ENCODE assay signal across 19 cellular contexts in genomic region chr15:71791975-71792374, GRCh38. TPM values are rescaled to one million over a fixed set of nuclear protein-coding genes. Genes with fewer than 3 reads are reported as not detected.
"Had no signal": no experiment of that assay in that cellular context is flagged by ENCODE, and none has a peak within 500 bp of the region (broad histone marks: within the 10 kb centered on the region; RNA-seq: fewer than 3 reads in every experiment).

No MANE protein-coding gene starts in this region.

- H3K4me1 Mint-ChIP-seq: activated B cell treated with CpG ODN at 0.5 μM for 24 hours; neural crest cell; stimulated activated naive B cell treated with anti-CD40 and anti-IgM and Interleukin-4, amounts not matched to agents 10 μg/mL and 1 μg/mL and 100 μg/mL, for 72 hours had no signal

- H3K9me3 Mint-ChIP-seq: activated B cell treated with CpG ODN at 0.5 μM for 24 hours; activated T-helper 1 cell treated with anti-CD3 and anti-CD28 coated beads, Interleukin-12 subunit alpha, Interleukin-12 subunit beta, Interleukin-2, Interleukin-4 antibody, amounts not matched to agents 30 ng/mL and 10 ng/mL and 1 ng/mL, durations not matched to agents 14 hours and 24 hours and 36 hours; neural crest cell; stimulated activated naive B cell treated with anti-CD40 and anti-IgM and Interleukin-4, amounts not matched to agents 10 μg/mL and 1 μg/mL and 100 μg/mL, for 72 hours had no signal

- ATAC-seq: right lobe of liver; stimulated activated naive B cell treated with anti-CD40 and anti-IgM and Interleukin-4, amounts not matched to agents 10 μg/mL and 1 μg/mL and 100 μg/mL, for 72 hours had no signal

- DNase-seq: activated B cell treated with CpG ODN at 0.5 μM for 24 hours; activated CD4-positive, alpha-beta T cell treated with anti-CD3 and anti-CD28 coated beads for 48 hours; anterior cingulate cortex; cerebellar nuclear complex; hippocampal formation; stimulated activated CD4-positive, alpha-beta T cell treated with anti-CD3 and anti-CD28 coated beads, Interleukin-2, amount 100 ng/mL, for 48 hours; stimulated activated naive B cell treated with anti-CD40 and anti-IgM and Interleukin-4, amounts not matched to agents 10 μg/mL and 1 μg/mL and 100 μg/mL, for 72 hours; thyroid gland had no signal

- H3K27ac Mint-ChIP-seq: activated B cell treated with CpG ODN at 0.5 μM for 24 hours; activated T-helper 1 cell treated with anti-CD3 and anti-CD28 coated beads, Interleukin-12 subunit alpha, Interleukin-12 subunit beta, Interleukin-2, Interleukin-4 antibody, amounts not matched to agents 30 ng/mL and 10 ng/mL and 1 ng/mL, durations not matched to agents 14 hours and 24 hours and 36 hours; stimulated activated naive B cell treated with anti-CD40 and anti-IgM and Interleukin-4, amounts not matched to agents 10 μg/mL and 1 μg/mL and 100 μg/mL, for 72 hours had no signal

- H3K27me3 ChIP-seq: right lobe of liver, thyroid gland, vagina had no signal

- H3K27ac ChIP-seq: right lobe of liver, thyroid gland, vagina had no signal

- H3K36me3 ChIP-seq: right lobe of liver, thyroid gland, vagina had no signal

- H3K9me3 ChIP-seq: right lobe of liver, thyroid gland, vagina had no signal

- H3K4me3 ChIP-seq: right lobe of liver, thyroid gland, vagina had no signal

- H3K4me1 ChIP-seq: right lobe of liver, thyroid gland, vagina had no signal

- H3K4me3 Mint-ChIP-seq: activated B cell treated with CpG ODN at 0.5 μM for 24 hours; activated T-helper 1 cell treated with anti-CD3 and anti-CD28 coated beads, Interleukin-12 subunit alpha, Interleukin-12 subunit beta, Interleukin-2, Interleukin-4 antibody, amounts not matched to agents 30 ng/mL and 10 ng/mL and 1 ng/mL, durations not matched to agents 14 hours and 24 hours and 36 hours; neural crest cell; stimulated activated naive B cell treated with anti-CD40 and anti-IgM and Interleukin-4, amounts not matched to agents 10 μg/mL and 1 μg/mL and 100 μg/mL, for 72 hours had no signal

- H3K36me3 Mint-ChIP-seq: stimulated activated naive B cell treated with anti-CD40 and anti-IgM and Interleukin-4, amounts not matched to agents 10 μg/mL and 1 μg/mL and 100 μg/mL, for 72 hours had no signal

RNA-seq across cellular contexts. Expression of gene NR2E3, which starts 18.4 kb away (rescaled TPM):
- total RNA-seq: activated B cell treated with CpG ODN at 0.5 μM for 24 hours; activated CD8-positive, alpha-beta memory T cell treated with anti-CD3 and anti-CD28 coated beads for 36 hours; activated T-helper 1 cell treated with anti-CD3 and anti-CD28 coated beads, Interleukin-12 subunit alpha, Interleukin-12 subunit beta, Interleukin-2, Interleukin-4 antibody, amounts not matched to agents 30 ng/mL and 10 ng/mL and 1 ng/mL, durations not matched to agents 14 hours and 24 hours and 36 hours; dermis blood vessel endothelial cell; kidney epithelial cell; mesenteric fat pad; neural crest cell; osteocyte; pulmonary artery endothelial cell; T-helper 2 cell treated with Interferon-gamma antibody and Interleukin-4, amounts not matched to agents 100 ng/mL and 5 ng/mL, for 36 hours had no signal
